ENCODE assay signal across 8 cellular contexts in the genomic region with DNA sequence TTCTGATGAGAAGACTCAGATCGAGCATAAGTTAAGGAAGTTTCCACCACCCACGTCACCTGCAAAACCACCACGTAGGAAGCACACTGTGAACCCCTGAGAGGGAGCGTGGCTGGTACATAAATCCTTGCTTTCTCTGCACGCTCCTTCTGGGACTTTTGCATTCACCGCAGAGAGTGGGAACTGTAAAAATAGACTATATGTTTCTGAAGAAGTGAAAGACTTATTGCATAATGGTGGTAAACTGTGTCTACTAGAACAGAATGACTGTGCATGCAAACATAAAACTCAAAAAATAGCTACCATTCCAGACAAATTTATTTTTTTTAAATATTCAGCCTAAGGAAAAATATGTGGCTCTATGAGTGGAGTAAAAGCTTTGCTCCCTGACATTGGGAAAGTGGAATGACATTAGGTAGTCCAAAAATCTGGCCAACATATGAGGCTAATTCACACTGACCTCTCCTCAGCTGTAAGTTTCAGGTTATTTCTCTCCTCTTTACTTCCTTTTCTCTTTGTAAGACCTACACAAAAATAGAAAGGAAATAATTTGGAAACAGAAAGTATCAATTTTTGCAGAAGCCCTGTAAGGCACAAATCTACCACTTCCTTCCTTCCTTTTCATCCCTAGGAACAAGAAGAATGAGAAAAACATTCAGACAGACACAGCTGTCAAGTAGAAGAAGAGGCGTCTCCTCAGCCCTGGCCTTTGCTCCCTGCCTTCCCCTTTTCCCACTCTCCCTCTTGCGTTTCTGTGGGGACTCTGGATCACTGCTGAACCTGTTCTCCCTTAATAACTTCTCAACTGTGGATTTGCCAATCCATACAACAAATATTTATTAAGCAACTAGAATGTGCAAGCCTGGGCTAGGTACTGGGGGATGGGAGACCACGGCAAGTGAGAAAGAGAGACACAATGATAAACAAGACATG.
DNase-seq lines count a peak whose midpoint lies in the region; ATAC-seq and TF ChIP-seq lines count a peak whose summit lies in the region.

No MANE protein-coding gene starts in this region.

- H3K27ac Mint-ChIP-seq in effector memory CD8-positive, alpha-beta T cell = peak overlapping the region; percentile 92 to 94
- H3K27ac Mint-ChIP-seq in stimulated activated effector memory CD8-positive, alpha-beta T cell treated with anti-CD3 and anti-CD28 coated beads, Interleukin-12 subunit alpha, Interleukin-12 subunit beta, amount 100 ng/mL, for 72 hours = peak overlapping the region; percentile 84
- H3K27ac Mint-ChIP-seq in HFFc6 = no peak overlapping the region

- peak overlapping the region; percentile 74 to 78 for H3K4me3 Mint-ChIP-seq in effector memory CD8-positive, alpha-beta T cell
- H3K4me3 Mint-ChIP-seq in stimulated activated effector memory CD8-positive, alpha-beta T cell treated with anti-CD3 and anti-CD28 coated beads, Interleukin-12 subunit alpha, Interleukin-12 subunit beta, amount 100 ng/mL, for 72 hours = peak overlapping the region; percentile 39
- H3K4me3 Mint-ChIP-seq in HFFc6 = no peak overlapping the region

- intact Hi-C loops in gastrocnemius medialis (cut with DNase I; ENCODE audit: low total_unique reads) = no loop called here

- in situ Hi-C loops in gastrocnemius medialis (cut with MboI; ENCODE audit: low sequenced_read_pairs in 4 of 4) = no loop called here

- no peaks in the 10 kb centered on the region for H3K36me3 Mint-ChIP-seq in effector memory CD8-positive, alpha-beta T cell (ENCODE audit: insufficient read depth)
- H3K36me3 Mint-ChIP-seq in stimulated activated effector memory CD8-positive, alpha-beta T cell treated with anti-CD3 and anti-CD28 coated beads, Interleukin-12 subunit alpha, Interleukin-12 subunit beta, amount 100 ng/mL, for 72 hours = no peaks in the 10 kb centered on the region
- no peaks in the 10 kb centered on the region; the same call in 1 of the 2 replicates for H3K36me3 Mint-ChIP-seq in HFFc6 (ENCODE audit: low read depth)

- no peaks in the 10 kb centered on the region for H3K4me1 ChIP-seq in gastrocnemius medialis

- DNase-seq in SKM-1 treated with dmso at 0.1 percent for 144 hours (lab: John Stamatoyannopoulos, UW; ENCODE audit: unreplicated experiment) (peak; percentile 58), HFFc6 (no peak), gastrocnemius medialis (no peak), MG63 (no peak)
- DNase-seq in effector memory CD8-positive, alpha-beta T cell = no peak
- peak in 1 of 2 donors; percentile 64 for DNase-seq in stimulated activated effector memory CD8-positive, alpha-beta T cell treated with anti-CD3 and anti-CD28 coated beads, Interleukin-12 subunit alpha, Interleukin-12 subunit beta, amount 100 ng/mL, for 72 hours (ENCODE audit: low spot score in 2 of 2)

- H3K4me3 ChIP-seq in gastrocnemius medialis = no peak overlapping the region
- no peak overlapping the region for H3K4me3 ChIP-seq in MG63

- ATAC-seq in GM18517 (IDR thresholded peaks at IDR 0.05; ENCODE audit: unreplicated experiment) = peak; percentile 84
- peak; percentile 89 for ATAC-seq in HG02852 (IDR thresholded peaks at IDR 0.05; ENCODE audit: unreplicated experiment)
- peak; percentile 61 for ATAC-seq in effector memory CD8-positive, alpha-beta T cell (replicated peaks)
- peak; percentile 75 for ATAC-seq in stimulated activated effector memory CD8-positive, alpha-beta T cell treated with anti-CD3 and anti-CD28 coated beads, Interleukin-12 subunit alpha, Interleukin-12 subunit beta, amount 100 ng/mL, for 72 hours
- no peak for ATAC-seq in gastrocnemius medialis

- no peaks in the 10 kb centered on the region for H3K9me3 ChIP-seq in gastrocnemius medialis
- H3K9me3 ChIP-seq in MG63 = no peaks in the 10 kb centered on the region

- H3K27ac ChIP-seq in gastrocnemius medialis = no peak overlapping the region

- no peak for TF ChIP-seq CTCF in HFFc6 (IDR thresholded peaks at IDR 0.05)
- TF ChIP-seq CTCF in gastrocnemius medialis (IDR thresholded peaks at IDR 0.05 in 4 of 5, conservative IDR thresholded peaks at IDR 0.05 in 1 of 5) = no peak

- H3K27me3 ChIP-seq in gastrocnemius medialis (no peaks in the 10 kb centered on the region), MG63 (no peaks in the 10 kb centered on the region)

- peaks cover 16 to 31% of the 10 kb centered on the region in 2 donors for H3K4me1 Mint-ChIP-seq in effector memory CD8-positive, alpha-beta T cell (ENCODE audit: low read depth in 2 of 2)
- peaks cover 32% of the 10 kb centered on the region for H3K4me1 Mint-ChIP-seq in stimulated activated effector memory CD8-positive, alpha-beta T cell treated with anti-CD3 and anti-CD28 coated beads, Interleukin-12 subunit alpha, Interleukin-12 subunit beta, amount 100 ng/mL, for 72 hours
- 0 out of 2 replicates have a peak, but pooled peaks cover 11% of the 10 kb centered on the region for H3K4me1 Mint-ChIP-seq in HFFc6 (ENCODE audit: low read depth)

- no peak for TF ChIP-seq POLR2A in gastrocnemius medialis (IDR thresholded peaks at IDR 0.05)

- no peaks in the 10 kb centered on the region for H3K27me3 Mint-ChIP-seq in effector memory CD8-positive, alpha-beta T cell
- H3K27me3 Mint-ChIP-seq in HFFc6 (ENCODE audit: insufficient read depth) = no peaks in the 10 kb centered on the region

- H3K36me3 ChIP-seq in gastrocnemius medialis (no peaks in the 10 kb centered on the region), MG63 (no peaks in the 10 kb centered on the region)

- H3K9me3 Mint-ChIP-seq in effector memory CD8-positive, alpha-beta T cell = no peaks in the 10 kb centered on the region
- peaks cover 3% of the 10 kb centered on the region for H3K9me3 Mint-ChIP-seq in stimulated activated effector memory CD8-positive, alpha-beta T cell treated with anti-CD3 and anti-CD28 coated beads, Interleukin-12 subunit alpha, Interleukin-12 subunit beta, amount 100 ng/mL, for 72 hours
- H3K9me3 Mint-ChIP-seq in HFFc6 = no peaks in the 10 kb centered on the region

Comparison
In these comparisons a context has a peak if more than half of its experiments do, and no peak if none do; other contexts are left out.
1. ATAC-seq: peak in GM18517 (single experiment), HG02852 (single experiment), effector memory CD8-positive, alpha-beta T cell (single experiment) and stimulated activated effector memory CD8-positive, alpha-beta T cell treated with anti-CD3 and anti-CD28 coated beads, Interleukin-12 subunit alpha, Interleukin-12 subunit beta, amount 100 ng/mL, for 72 hours (single experiment); none in gastrocnemius medialis (0 of 2).